Comparison of ENCODE assay signal across 1 cellular context in genomic region chr7:106313966-106314365, GRCh38.
TF ChIP-seq lines count a peak whose summit lies in the region.

No MANE protein-coding gene starts in this region.

TF ChIP-seq in K562, 482 proteins besides CTCF, POLR2A, EP300 and RAD21 (continued from another document):
- TF ChIP-seq TRIM24 (IDR thresholded peaks at IDR 0.05) (0 out of 4 replicates have a peak, but pooled peaks of 1 of the 2 experiments have one; percentile 4), THRA (IDR thresholded peaks at IDR 0.05) (no peak), SMARCE1 (IDR thresholded peaks at IDR 0.05) (peak; percentile 31; the same call in 1 of the 2 replicates), CXXC5 (CRISPR knock-in tag; IDR thresholded peaks at IDR 0.05) (no peak), ZNF175 (CRISPR knock-in tag; IDR thresholded peaks at IDR 0.05; ENCODE audit: low read depth) (0 out of 2 replicates have a peak, but pooled peaks have one; percentile 35), CHD1 (IDR thresholded peaks at IDR 0.05; ENCODE audit: low read length) (no peak)
- TF ChIP-seq, protein P1, sequence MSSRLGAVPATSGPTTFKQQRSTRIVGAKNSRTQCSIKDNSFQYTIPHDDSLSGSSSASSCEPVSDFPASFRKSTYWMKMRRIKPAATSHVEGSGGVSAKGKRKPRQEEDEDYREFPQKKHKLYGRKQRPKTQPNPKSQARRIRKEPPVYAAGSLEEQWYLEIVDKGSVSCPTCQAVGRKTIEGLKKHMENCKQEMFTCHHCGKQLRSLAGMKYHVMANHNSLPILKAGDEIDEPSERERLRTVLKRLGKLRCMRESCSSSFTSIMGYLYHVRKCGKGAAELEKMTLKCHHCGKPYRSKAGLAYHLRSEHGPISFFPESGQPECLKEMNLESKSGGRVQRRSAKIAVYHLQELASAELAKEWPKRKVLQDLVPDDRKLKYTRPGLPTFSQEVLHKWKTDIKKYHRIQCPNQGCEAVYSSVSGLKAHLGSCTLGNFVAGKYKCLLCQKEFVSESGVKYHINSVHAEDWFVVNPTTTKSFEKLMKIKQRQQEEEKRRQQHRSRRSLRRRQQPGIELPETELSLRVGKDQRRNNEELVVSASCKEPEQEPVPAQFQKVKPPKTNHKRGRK (tag; IDR thresholded peaks at IDR 0.05): peak; percentile 56
- TF ChIP-seq, protein P2, sequence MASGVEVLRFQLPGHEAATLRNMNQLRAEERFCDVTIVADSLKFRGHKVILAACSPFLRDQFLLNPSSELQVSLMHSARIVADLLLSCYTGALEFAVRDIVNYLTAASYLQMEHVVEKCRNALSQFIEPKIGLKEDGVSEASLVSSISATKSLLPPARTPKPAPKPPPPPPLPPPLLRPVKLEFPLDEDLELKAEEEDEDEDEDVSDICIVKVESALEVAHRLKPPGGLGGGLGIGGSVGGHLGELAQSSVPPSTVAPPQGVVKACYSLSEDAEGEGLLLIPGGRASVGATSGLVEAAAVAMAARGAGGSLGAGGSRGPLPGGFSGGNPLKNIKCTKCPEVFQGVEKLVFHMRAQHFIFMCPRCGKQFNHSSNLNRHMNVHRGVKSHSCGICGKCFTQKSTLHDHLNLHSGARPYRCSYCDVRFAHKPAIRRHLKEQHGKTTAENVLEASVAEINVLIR (CRISPR knock-in tag; IDR thresholded peaks at IDR 0.05): no peak
